14 cellular contexts compared by ENCODE assay signal in genomic region chr2:233646033-233646432, GRCh38. TPM values are rescaled to one million over a fixed set of nuclear protein-coding genes. Genes with fewer than 3 reads are reported as not detected.
"Had no signal": no experiment of that assay in that cellular context is flagged by ENCODE, and none has a peak within 500 bp of the region (broad histone marks: within the 10 kb centered on the region; RNA-seq: fewer than 3 reads in every experiment).

No MANE protein-coding gene starts in this region.

RNA-seq across cellular contexts. Expression of gene UGT1A10, which starts 9.8 kb away (rescaled TPM):
- total RNA-seq: dermis microvascular lymphatic vessel endothelial cell, glomerular endothelial cell, heart right ventricle, kidney epithelial cell, left cardiac atrium, left lung, left ventricle myocardium superior, lower lobe of right lung, lung microvascular endothelial cell, mononuclear cell had no signal
- polyA plus RNA-seq: heart right ventricle had no signal

RNA-seq across cellular contexts. Expression of gene UGT1A9, which starts 25.7 kb away (rescaled TPM):
- total RNA-seq: dermis microvascular lymphatic vessel endothelial cell, endodermal cell, glomerular endothelial cell, heart right ventricle, kidney epithelial cell, left lung, left ventricle myocardium superior, lower leg skin, lower lobe of right lung, lung microvascular endothelial cell, mononuclear cell had no signal
- polyA plus RNA-seq: heart right ventricle, keratinocyte had no signal

RNA-seq across cellular contexts. Expression of gene UGT1A8, which starts 28.6 kb away (rescaled TPM):
- total RNA-seq: dermis microvascular lymphatic vessel endothelial cell, endodermal cell, gastrocnemius medialis, glomerular endothelial cell, kidney epithelial cell, left cardiac atrium, left lung, left ventricle myocardium superior, lower leg skin, lower lobe of right lung, lung microvascular endothelial cell, mononuclear cell had no signal
- polyA plus RNA-seq: heart right ventricle had no signal

RNA-seq across cellular contexts. Expression of gene UGT1A7, which starts 35.7 kb away (rescaled TPM):
- total RNA-seq: dermis microvascular lymphatic vessel endothelial cell, endodermal cell, gastrocnemius medialis, glomerular endothelial cell, heart right ventricle, kidney epithelial cell, left cardiac atrium, left lung, left ventricle myocardium superior, lower lobe of right lung, lung microvascular endothelial cell, mononuclear cell had no signal

RNA-seq across cellular contexts. Expression of gene UGT1A6, which starts 46.7 kb away (rescaled TPM):
- total RNA-seq: dermis microvascular lymphatic vessel endothelial cell, endodermal cell, glomerular endothelial cell, heart right ventricle, left cardiac atrium, left ventricle myocardium superior, lung microvascular endothelial cell, mononuclear cell had no signal
- polyA plus RNA-seq: heart right ventricle had no signal
